Comparison of ENCODE assay signal across 8 cellular contexts in genomic region chr12:12442548-12443071, GRCh38.
DNase-seq lines count a peak whose midpoint lies in the region; ATAC-seq lines count a peak whose summit lies in the region.

No MANE protein-coding gene starts in this region.

- H3K27ac Mint-ChIP-seq in activated T-helper 1 cell treated with anti-CD3 and anti-CD28 coated beads, Interleukin-12 subunit alpha, Interleukin-12 subunit beta, Interleukin-2, Interleukin-4 antibody, amounts not matched to agents 30 ng/mL and 10 ng/mL and 1 ng/mL, durations not matched to agents 14 hours and 24 hours and 36 hours = peak overlapping the region; percentile 95

- H3K27me3 Mint-ChIP-seq in activated T-helper 1 cell treated with anti-CD3 and anti-CD28 coated beads, Interleukin-12 subunit alpha, Interleukin-12 subunit beta, Interleukin-2, Interleukin-4 antibody, amounts not matched to agents 30 ng/mL and 10 ng/mL and 1 ng/mL, durations not matched to agents 14 hours and 24 hours and 36 hours (ENCODE audit: insufficient read depth) = no peaks in the 10 kb centered on the region

- intact Hi-C loops in activated T-helper 1 cell treated with anti-CD3 and anti-CD28 coated beads, Interleukin-12 subunit alpha, Interleukin-12 subunit beta, Interleukin-2, Interleukin-4 antibody, amounts not matched to agents 30 ng/mL and 10 ng/mL and 1 ng/mL, durations not matched to agents 14 hours and 24 hours and 36 hours (cut with micrococcal nuclease) = loop anchor here (1.0 to 2.0 kb wide), 9 partner anchors 11 to 141 kb away; partner anchors contain the start of gene DUSP16
- intact Hi-C loops in Right ventricle myocardium superior (cut with DNase I) = no loop called here

- H3K9me3 Mint-ChIP-seq in activated T-helper 1 cell treated with anti-CD3 and anti-CD28 coated beads, Interleukin-12 subunit alpha, Interleukin-12 subunit beta, Interleukin-2, Interleukin-4 antibody, amounts not matched to agents 30 ng/mL and 10 ng/mL and 1 ng/mL, durations not matched to agents 14 hours and 24 hours and 36 hours = peaks cover under 1% of the 10 kb centered on the region

- H3K4me3 Mint-ChIP-seq in activated T-helper 1 cell treated with anti-CD3 and anti-CD28 coated beads, Interleukin-12 subunit alpha, Interleukin-12 subunit beta, Interleukin-2, Interleukin-4 antibody, amounts not matched to agents 30 ng/mL and 10 ng/mL and 1 ng/mL, durations not matched to agents 14 hours and 24 hours and 36 hours = peak overlapping the region; percentile 34

- peaks cover 74% of the 10 kb centered on the region for H3K4me1 Mint-ChIP-seq in activated T-helper 1 cell treated with anti-CD3 and anti-CD28 coated beads, Interleukin-12 subunit alpha, Interleukin-12 subunit beta, Interleukin-2, Interleukin-4 antibody, amounts not matched to agents 30 ng/mL and 10 ng/mL and 1 ng/mL, durations not matched to agents 14 hours and 24 hours and 36 hours (ENCODE audit: low read depth)

- ATAC-seq in Right ventricle myocardium superior (ENCODE audit: poor library complexity) = peak; percentile 76

- DNase-seq in NCI-H1436 (lab: John Stamatoyannopoulos, UW) (peak; percentile 48), NCI-H1436 treated with DMSO at 0.1 percent for 48 hours (lab: John Stamatoyannopoulos, UW) (no peak), Right ventricle myocardium superior (no peak), stromal cell of bone marrow (ENCODE audit: low read depth) (peak; percentile 47), hippocampal formation (lab: John Stamatoyannopoulos, UW) (no peak), NCI-H1694 treated with DMSO at 0.1 percent for 48 hours (lab: John Stamatoyannopoulos, UW) (no peak), 8988T (no peak)
- DNase-seq in activated T-helper 1 cell treated with anti-CD3 and anti-CD28 coated beads, Interleukin-12 subunit alpha, Interleukin-12 subunit beta, Interleukin-2, Interleukin-4 antibody, amounts not matched to agents 30 ng/mL and 10 ng/mL and 1 ng/mL, durations not matched to agents 14 hours and 24 hours and 36 hours (ENCODE audit: low spot score) = no peak

- peaks cover 17% of the 10 kb centered on the region for H3K36me3 Mint-ChIP-seq in activated T-helper 1 cell treated with anti-CD3 and anti-CD28 coated beads, Interleukin-12 subunit alpha, Interleukin-12 subunit beta, Interleukin-2, Interleukin-4 antibody, amounts not matched to agents 30 ng/mL and 10 ng/mL and 1 ng/mL, durations not matched to agents 14 hours and 24 hours and 36 hours (ENCODE audit: low read depth)

Comparison
In these comparisons a context has a peak if more than half of its experiments do, and no peak if none do; other contexts are left out.
1. DNase-seq: peak in NCI-H1436 (single experiment) and stromal cell of bone marrow (single experiment); none in NCI-H1436 treated with DMSO at 0.1 percent for 48 hours (single experiment), activated T-helper 1 cell treated with anti-CD3 and anti-CD28 coated beads, Interleukin-12 subunit alpha, Interleukin-12 subunit beta, Interleukin-2, Interleukin-4 antibody, amounts not matched to agents 30 ng/mL and 10 ng/mL and 1 ng/mL, durations not matched to agents 14 hours and 24 hours and 36 hours (single experiment), Right ventricle myocardium superior (single experiment), hippocampal formation (0 of 2), NCI-H1694 treated with DMSO at 0.1 percent for 48 hours (single experiment) and 8988T (single experiment).